1 cellular context compared by ENCODE assay signal in genomic region chr7:135211179-135211945, GRCh38.
A peak's percentile ranks its signal among the peaks of the same experiment; 100 is the strongest.
TF ChIP-seq lines count a peak whose summit lies in the region.

TSS of gene WDR91 (minus strand) at chr7:135211526. CDS start at chr7:135211502, 24 bp downstream.

TF ChIP-seq in HEK293, 187 proteins besides CTCF, POLR2A, EP300 and RAD21 (continued from another document):
- peak; percentile 55; the same call in 1 of the 2 replicates for TF ChIP-seq PATZ1 (tag by site-specific recombination; IDR thresholded peaks at IDR 0.05)
- 0 out of 2 replicates have a peak, but pooled peaks have one; percentile 39 for TF ChIP-seq ZSCAN5A (tag by site-specific recombination; IDR thresholded peaks at IDR 0.05)
- no peak for TF ChIP-seq ZNF488 (tag by site-specific recombination; IDR thresholded peaks at IDR 0.05)
- TF ChIP-seq ZNF18 (tag by site-specific recombination; IDR thresholded peaks at IDR 0.05): no peak
- peak; percentile 31; the same call in 1 of the 2 replicates for TF ChIP-seq PRDM10 (tag by site-specific recombination; IDR thresholded peaks at IDR 0.05)
- peak; percentile 66 for TF ChIP-seq ZFHX2 (tag by site-specific recombination; conservative IDR thresholded peaks at IDR 0.05)
- peak; percentile 34; the same call in 1 of the 2 replicates for TF ChIP-seq TCF7L2 (IDR thresholded peaks at IDR 0.05; ENCODE audit: borderline replicate concordance, low read depth, low read length)
- TF ChIP-seq ZNF596 (tag by site-specific recombination; IDR thresholded peaks at IDR 0.05): no peak
- TF ChIP-seq ZNF391 (tag by site-specific recombination; IDR thresholded peaks at IDR 0.05; ENCODE audit: borderline replicate concordance, low read depth): 0 out of 2 replicates have a peak, but pooled peaks have one; percentile 31
- no peak for TF ChIP-seq ZNF350 (tag by site-specific recombination; IDR thresholded peaks at IDR 0.05)
- no peak for TF ChIP-seq ZEB2 (tag by site-specific recombination; IDR thresholded peaks at IDR 0.05)
- no peak for TF ChIP-seq KLF10 (tag by site-specific recombination; IDR thresholded peaks at IDR 0.05)
- no peak; the same call in 1 of the 2 replicates for TF ChIP-seq ZNF501 (tag by site-specific recombination; IDR thresholded peaks at IDR 0.05)
- TF ChIP-seq PBX3 (CRISPR knock-in tag; IDR thresholded peaks at IDR 0.05): 0 out of 2 replicates have a peak, but pooled peaks have one; percentile 22
- peak; percentile 79 for TF ChIP-seq ZNF335 (tag by site-specific recombination; conservative IDR thresholded peaks at IDR 0.05)
- TF ChIP-seq ZNF777 (tag by site-specific recombination; IDR thresholded peaks at IDR 0.05; ENCODE audit: borderline replicate concordance): peak; percentile 18; the same call in 1 of the 2 replicates
- no peak for TF ChIP-seq ZNF776 (tag by site-specific recombination; IDR thresholded peaks at IDR 0.05; ENCODE audit: borderline replicate concordance)
- TF ChIP-seq ZNF132 (tag by site-specific recombination; IDR thresholded peaks at IDR 0.05; ENCODE audit: borderline replicate concordance): no peak
- TF ChIP-seq ZNF561 (tag by site-specific recombination; IDR thresholded peaks at IDR 0.05; ENCODE audit: borderline replicate concordance): no peak
- TF ChIP-seq ZBTB10 (tag by site-specific recombination; IDR thresholded peaks at IDR 0.05): no peak
- peak; percentile 79 for TF ChIP-seq ZBTB26 (tag by site-specific recombination; optimal IDR thresholded peaks at IDR 0.05)
- TF ChIP-seq ZNF544 (tag by site-specific recombination; IDR thresholded peaks at IDR 0.05): no peak
- no peak for TF ChIP-seq KLF1 (tag by site-specific recombination; IDR thresholded peaks at IDR 0.05)
- TF ChIP-seq ZBTB11 (tag by site-specific recombination; conservative IDR thresholded peaks at IDR 0.05; ENCODE audit: low read depth): peak; percentile 33; the same call in 1 of the 2 replicates
- TF ChIP-seq TRIM28 (IDR thresholded peaks at IDR 0.05; ENCODE audit: borderline replicate concordance, low read length): peak; percentile 41; the same call in 1 of the 2 replicates
- no peak for TF ChIP-seq BCL11B (tag by site-specific recombination; IDR thresholded peaks at IDR 0.05; ENCODE audit: low read depth)
- peak; percentile 72 for TF ChIP-seq YY1 (tag by site-specific recombination; IDR thresholded peaks at IDR 0.05)
- no peak for TF ChIP-seq ZBTB21 (tag by site-specific recombination; IDR thresholded peaks at IDR 0.05)
- TF ChIP-seq SP3 (tag by site-specific recombination; IDR thresholded peaks at IDR 0.05): peak; percentile 71
- no peak for TF ChIP-seq ZNF785 (tag by site-specific recombination; IDR thresholded peaks at IDR 0.05)
- TF ChIP-seq ZNF660 (tag by site-specific recombination; IDR thresholded peaks at IDR 0.05): peak; percentile 1; the same call in 1 of the 2 replicates
- TF ChIP-seq KLF16 (tag by site-specific recombination; IDR thresholded peaks at IDR 0.05): peak; percentile 30; the same call in 1 of the 2 replicates
- no peak for TF ChIP-seq KLF7 (tag by site-specific recombination; IDR thresholded peaks at IDR 0.05; ENCODE audit: borderline replicate concordance)
- TF ChIP-seq ZNF354C (tag by site-specific recombination; IDR thresholded peaks at IDR 0.05; ENCODE audit: borderline replicate concordance, low read depth): no peak
